Comparison of ENCODE assay signal across 26 cellular contexts in genomic region chr4:66284991-66285451, GRCh38.
"Had no signal": no experiment of that assay in that cellular context is flagged by ENCODE, and none has a peak within 500 bp of the region (broad histone marks: within the 10 kb centered on the region; RNA-seq: fewer than 3 reads in every experiment).

No MANE protein-coding gene starts in this region.

- H3K36me3 ChIP-seq: breast epithelium, esophagus muscularis mucosa, heart right ventricle, left lung, pancreas, suprapubic skin, tibial artery, WERI-Rb-1 had no signal

- ATAC-seq: activated CD4-positive, CD25-positive, alpha-beta regulatory T cell treated with anti-CD3 and anti-CD28 coated beads, Interleukin-2, amount 50 U/mL, for 24 hours; heart right ventricle; left lung; pancreas; psoas muscle; T-helper 17 cell had no signal

- DNase-seq: activated CD4-positive, alpha-beta T cell treated with anti-CD3 and anti-CD28 coated beads for 48 hours; activated CD4-positive, alpha-beta T cell treated with anti-CD3 and anti-CD28 coated beads, Interleukin-2, amount 50 U/mL, for 48 hours; activated CD8-positive, alpha-beta memory T cell treated with anti-CD3 and anti-CD28 coated beads for 24 hours; activated effector memory CD4-positive, alpha-beta T cell treated with Interleukin-2 at 50 U/mL for 16 hours; activated naive CD4-positive, alpha-beta T cell treated with anti-CD3 and anti-CD28 coated beads, Interleukin-2, amount 10 ng/mL, durations not matched to agents 7 days and 5 days; amniotic stem cell; central memory CD4-positive, alpha-beta T cell; effector CD4-positive, alpha-beta T cell; foreskin melanocyte; heart right ventricle; nephron progenitor cell; psoas muscle; stimulated activated CD4-positive, alpha-beta T cell treated with anti-CD3 and anti-CD28 coated beads, Interleukin-15, amount 100 ng/mL, for 24 hours; stimulated activated CD4-positive, alpha-beta T cell treated with anti-CD3 and anti-CD28 coated beads, Interleukin-2, amount 100 ng/mL, for 24 hours; stimulated activated naive CD4-positive, alpha-beta T cell; T-helper 17 cell; T1000; tibial artery; WERI-Rb-1 had no signal

- H3K4me1 ChIP-seq: breast epithelium, esophagus muscularis mucosa, heart right ventricle, left lung, pancreas, psoas muscle, suprapubic skin, tibial artery had no signal

- H3K27me3 ChIP-seq: breast epithelium, esophagus muscularis mucosa, heart right ventricle, left lung, pancreas, suprapubic skin, tibial artery had no signal

- H3K4me3 ChIP-seq: breast epithelium, esophagus muscularis mucosa, heart right ventricle, left lung, lung, pancreas, psoas muscle, suprapubic skin, tibial artery had no signal

- H3K9me3 ChIP-seq: breast epithelium, esophagus muscularis mucosa, pancreas, suprapubic skin, tibial artery had no signal

- H3K27ac ChIP-seq: breast epithelium, esophagus muscularis mucosa, heart right ventricle, left lung, pancreas, psoas muscle, suprapubic skin, tibial artery, WERI-Rb-1 had no signal
